ENCODE assay signal across 19 cellular contexts in the genomic region with DNA sequence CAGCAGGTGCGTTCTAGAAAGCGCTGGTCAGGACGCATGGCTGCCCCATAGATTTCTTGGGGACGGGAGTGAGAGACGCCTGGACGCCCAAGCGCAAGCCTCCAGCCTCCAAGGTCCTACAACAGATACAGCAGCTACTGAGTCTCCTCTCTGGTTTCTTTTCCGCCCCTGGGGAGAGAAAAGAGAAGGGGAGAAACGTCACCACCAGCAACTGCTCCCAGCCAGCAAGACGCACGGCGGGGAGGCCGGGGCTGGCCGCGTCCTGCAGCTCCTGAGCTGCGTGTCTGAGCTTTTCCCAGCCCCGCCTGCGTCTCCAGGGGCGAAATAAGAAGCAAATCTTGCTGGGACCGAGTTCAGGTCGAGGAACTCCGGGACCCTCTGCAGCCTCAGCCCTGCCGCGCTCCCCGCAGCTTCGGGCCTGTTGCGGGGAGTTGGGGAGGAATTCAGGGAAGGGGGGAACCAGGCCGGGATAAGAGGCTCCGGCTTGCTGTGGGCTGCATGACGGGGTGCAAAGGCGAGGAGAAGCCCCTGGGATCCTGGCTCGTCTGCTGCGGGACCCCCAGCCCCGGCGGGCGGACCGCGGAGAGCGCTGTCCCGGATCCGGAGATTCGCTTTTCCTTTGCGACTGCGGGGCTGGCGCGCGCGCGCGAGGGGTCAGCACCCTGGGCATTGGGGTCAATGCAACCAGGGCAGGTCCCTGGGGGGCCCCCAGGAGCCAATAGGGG. TPM values are rescaled to one million over a fixed set of nuclear protein-coding genes. Genes with fewer than 3 reads are reported as not detected.
DNase-seq lines count a peak whose midpoint lies in the region; ATAC-seq, FAIRE-seq and TF ChIP-seq lines count a peak whose summit lies in the region.
"Had no signal": no experiment of that assay in that cellular context is flagged by ENCODE, and none has a peak within 500 bp of the region (broad histone marks: within the 10 kb centered on the region; RNA-seq: fewer than 3 reads in every experiment).

No MANE protein-coding gene starts in this region.

- H3K4me1 Mint-ChIP-seq in osteocyte (ENCODE audit: unreplicated experiment), result peaks cover 15% of the 10 kb centered on the region

- no peaks in the 10 kb centered on the region for H3K4me1 ChIP-seq in pancreas
- H3K4me1 ChIP-seq: adrenal gland had no signal

- intact Hi-C loops in pancreas (cut with DNase I), result no loop called here

- peaks cover 0 to 20% (median 0%) of the 10 kb centered on the region in 4 donors for H3K27me3 ChIP-seq in pancreas

- ATAC-seq in pancreas, result no peak
- ATAC-seq: right cardiac atrium; stimulated activated memory B cell treated with anti-CD40 and anti-IgM and Interleukin-4, amounts not matched to agents 10 μg/mL and 1 μg/mL and 100 μg/mL, for 72 hours had no signal

- H3K36me3 ChIP-seq in pancreas, result no peaks in the 10 kb centered on the region
- H3K36me3 ChIP-seq: adrenal gland had no signal

- DNase-seq in EL (peak; percentile 84), NAMALWA (ENCODE audit: low spot score) (peak; percentile 12), foreskin fibroblast (peak in 1 of 2 donors; percentile 71), osteocyte (ENCODE audit: extremely low spot score, unreplicated experiment) (peak; percentile 80), NCI-H2107 (lab: John Stamatoyannopoulos, UW) (no peak), GOT3 (lab: John Stamatoyannopoulos, UW) (no peak), NCI-H1436 treated with DMSO at 0.1 percent for 48 hours (lab: John Stamatoyannopoulos, UW) (no peak), pancreas (no peak)
- DNase-seq: activated CD4-positive, alpha-beta T cell treated with anti-CD3 and anti-CD28 coated beads for 4 hours; activated T-cell treated with anti-CD3 and anti-CD28 coated beads, Interleukin-2, amount 50 U/mL, for 48 hours; CD4-positive, CD25-positive, alpha-beta regulatory T cell; cortex of kidney; OCI-M1; right cardiac atrium; stimulated activated CD4-positive, alpha-beta T cell treated with anti-CD3 and anti-CD28 coated beads, Interleukin-4, amount 100 ng/mL, for 24 hours had no signal

- no peak overlapping the region for H3K27ac ChIP-seq in pancreas
- H3K27ac ChIP-seq: adrenal gland, KMS-11 had no signal

- FAIRE-seq in pancreas (lab: Jason Lieb, UNC), result no peak

- TF ChIP-seq CTCF in foreskin fibroblast (IDR thresholded peaks at IDR 0.05; ENCODE audit: low read depth, low read length), result no peak
- TF ChIP-seq CTCF in osteocyte (IDR thresholded peaks at IDR 0.05), result no peak
- no peak for TF ChIP-seq CTCF in pancreas (IDR thresholded peaks at IDR 0.05)

- H3K4me3 ChIP-seq in foreskin fibroblast (ENCODE audit: low read depth in 1 of 2, low read length in 2 of 2) (peak overlapping the region; percentile 30 to 36), pancreas (no peak overlapping the region)
- H3K4me3 ChIP-seq: adrenal gland had no signal

- H3K4me3 Mint-ChIP-seq in osteocyte (ENCODE audit: unreplicated experiment), result peak overlapping the region; percentile 5
- H3K4me3 Mint-ChIP-seq: CD4-positive, CD25-positive, alpha-beta regulatory T cell; stimulated activated memory B cell treated with anti-CD40 and anti-IgM and Interleukin-4, amounts not matched to agents 10 μg/mL and 1 μg/mL and 100 μg/mL, for 72 hours had no signal

- no peaks in the 10 kb centered on the region for H3K36me3 Mint-ChIP-seq in osteocyte (ENCODE audit: unreplicated experiment)
- H3K36me3 Mint-ChIP-seq: CD4-positive, CD25-positive, alpha-beta regulatory T cell had no signal

- WGBS in pancreas, 2 donors, result 2 to 3% methylated on average over 47 to 50 of the region's 50 CpGs

- H3K27ac Mint-ChIP-seq in osteocyte (ENCODE audit: unreplicated experiment), result no peak overlapping the region
- H3K27ac Mint-ChIP-seq: CD4-positive, CD25-positive, alpha-beta regulatory T cell; stimulated activated memory B cell treated with anti-CD40 and anti-IgM and Interleukin-4, amounts not matched to agents 10 μg/mL and 1 μg/mL and 100 μg/mL, for 72 hours had no signal

- peaks cover 66% of the 10 kb centered on the region for H3K27me3 Mint-ChIP-seq in osteocyte (ENCODE audit: unreplicated experiment)

- no peaks in the 10 kb centered on the region for H3K9me3 ChIP-seq in pancreas
- H3K9me3 ChIP-seq: adrenal gland had no signal

- H3K9me3 Mint-ChIP-seq in osteocyte (ENCODE audit: unreplicated experiment), result no peaks in the 10 kb centered on the region

RNA-seq across cellular contexts. Expression of gene SHOX, which starts 6.8 kb away (rescaled TPM):
- 0.21 TPM in 1 of 2 replicates, not detected in the other for total RNA-seq in osteocyte
- not detected for total RNA-seq in pancreas
- not detected for polyA plus RNA-seq in pancreas
- total RNA-seq: adrenal gland; CD4-positive, CD25-positive, alpha-beta regulatory T cell; right cardiac atrium; T-helper 1 cell treated with Interleukin-12 subunit alpha and Interleukin-12 subunit beta and Interleukin-4 antibody, amounts not matched to agents 30 ng/mL and 1 ng/mL, for 36 hours had no signal
- polyA plus RNA-seq: adrenal gland; CD4-positive, CD25-positive, alpha-beta regulatory T cell; right cardiac atrium had no signal

Comparison
In these comparisons a context has a peak if more than half of its experiments do, and no peak if none do; other contexts are left out.
1. DNase-seq: peak in EL (single experiment), NAMALWA (single experiment) and osteocyte (single experiment); none in NCI-H2107 (single experiment), GOT3 (single experiment), NCI-H1436 treated with DMSO at 0.1 percent for 48 hours (single experiment) and pancreas (0 of 6).
2. H3K4me3 ChIP-seq: peak in foreskin fibroblast (2 of 2); none in pancreas (0 of 4).